24 cellular contexts compared by ENCODE assay signal in the genomic region with DNA sequence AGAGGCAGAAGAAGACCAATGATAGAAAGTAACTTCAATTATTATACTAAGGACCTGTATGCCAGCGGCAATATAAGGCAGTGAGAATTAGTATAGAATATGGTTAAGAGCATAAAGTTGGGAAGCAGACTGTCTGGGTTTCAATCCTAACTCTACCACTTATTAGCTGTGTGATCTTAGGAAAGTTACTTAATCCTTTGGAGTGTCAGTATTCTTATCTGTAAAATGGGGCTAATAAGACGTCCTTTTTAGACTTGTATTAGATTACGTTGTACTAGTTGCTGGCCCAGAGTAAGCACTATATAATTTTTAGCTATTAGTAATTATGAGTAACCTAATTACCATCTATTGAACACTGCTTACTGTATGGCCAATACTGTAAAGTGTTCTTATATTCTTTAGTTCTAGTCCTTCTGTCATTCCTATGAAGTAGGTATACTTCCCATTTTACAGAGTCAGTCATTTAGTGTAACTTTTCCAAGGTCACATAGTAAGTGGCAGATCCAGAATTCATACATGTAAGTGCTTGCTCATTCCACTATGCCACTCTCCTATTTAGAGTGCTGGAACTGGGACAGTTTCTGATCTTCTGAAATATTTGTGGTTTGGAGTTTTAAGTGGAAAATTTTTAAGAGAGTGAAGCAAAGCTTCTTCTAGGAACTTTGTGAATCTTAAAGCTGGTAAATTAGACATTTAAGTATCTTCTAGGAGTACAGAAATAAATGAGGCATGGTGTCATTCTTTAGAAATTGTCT. TPM values are rescaled to one million over a fixed set of nuclear protein-coding genes. Genes with fewer than 3 reads are reported as not detected.
DNase-seq lines count a peak whose midpoint lies in the region; ATAC-seq and TF ChIP-seq lines count a peak whose summit lies in the region.
"Had no signal": no experiment of that assay in that cellular context is flagged by ENCODE, and none has a peak within 500 bp of the region (broad histone marks: within the 10 kb centered on the region; RNA-seq: fewer than 3 reads in every experiment).

No MANE protein-coding gene starts in this region.

- peaks cover 22% of the 10 kb centered on the region for H3K36me3 Mint-ChIP-seq in HFFc6 (ENCODE audit: low read depth)
- H3K36me3 Mint-ChIP-seq in central memory CD8-positive, alpha-beta T cell (ENCODE audit: insufficient read depth) = peaks cover 47% of the 10 kb centered on the region

- H3K4ac ChIP-seq in mesenchymal stem cell (ENCODE audit: low read depth in 1 of 2, low read length in 2 of 2) = no peak overlapping the region

- no peak overlapping the region for H2AFZ ChIP-seq in mesenchymal stem cell (ENCODE audit: low read depth, low read length)

- ATAC-seq in central memory CD8-positive, alpha-beta T cell (replicated peaks; ENCODE audit: extremely low read depth, poor library complexity, severe bottlenecking) = no peak
- no peak for ATAC-seq in HG02840 (IDR thresholded peaks at IDR 0.05; ENCODE audit: low FRiP score, unreplicated experiment)
- ATAC-seq: activated naive CD4-positive, alpha-beta T cell treated with anti-CD3 and anti-CD28 coated beads, Interleukin-2, amount 50 U/mL, for 72 hours; gastroesophageal sphincter; naive thymus-derived CD4-positive, alpha-beta T cell; right cardiac atrium had no signal

- no peak overlapping the region for H2BK15ac ChIP-seq in mesenchymal stem cell (ENCODE audit: low read depth, poor library complexity, severe bottlenecking)

- 100% methylated on average over 2 of the region's 3 CpGs for WGBS in mesenchymal stem cell

- no peaks in the 10 kb centered on the region for H3K4me1 ChIP-seq in mesenchymal stem cell (ENCODE audit: control insufficient read depth, insufficient read depth, low read depth, low read length)
- H3K4me1 ChIP-seq: BLaER1, breast epithelium, gastroesophageal sphincter had no signal

- peaks cover 35 to 86% of the 10 kb centered on the region in 2 experiments for H3K36me3 ChIP-seq in mesenchymal stem cell (ENCODE audit: control insufficient read depth in 1 of 2, insufficient read depth in 2 of 2, low read depth in 1 of 2, low read length in 2 of 2)
- H3K36me3 ChIP-seq: breast epithelium had no signal

- H3K9me3 Mint-ChIP-seq in HFFc6 = no peaks in the 10 kb centered on the region
- no peaks in the 10 kb centered on the region for H3K9me3 Mint-ChIP-seq in central memory CD8-positive, alpha-beta T cell
- H3K9me3 Mint-ChIP-seq: activated CD4-positive, alpha-beta memory T cell treated with anti-CD3 and anti-CD28 coated beads, Interleukin-2, amount 10 ng/mL, durations not matched to agents 7 days and 5 days; activated naive CD4-positive, alpha-beta T cell treated with anti-CD3 and anti-CD28 coated beads, Interleukin-2, amount 50 U/mL, for 72 hours; memory B cell; naive thymus-derived CD4-positive, alpha-beta T cell had no signal

- DNase-seq in AG20443 (ENCODE audit: low spot score) (peak; percentile 60), HFFc6 (peak; percentile 30), mesenchymal stem cell (peak; percentile 37), midbrain (lab: John Stamatoyannopoulos, UW) (no peak), GM10248 (ENCODE audit: extremely low spot score) (no peak)
- DNase-seq in central memory CD8-positive, alpha-beta T cell (ENCODE audit: low spot score in 2 of 2) = no peak
- DNase-seq: activated CD4-positive, alpha-beta memory T cell treated with anti-CD3 and anti-CD28 coated beads, Interleukin-2, amount 10 ng/mL, durations not matched to agents 7 days and 5 days; activated T-cell treated with anti-CD3 and anti-CD28 coated beads, Interleukin-2, amount 50 U/mL, for 1 hour; EL; kidney glomerular epithelial cell; naive thymus-derived CD4-positive, alpha-beta T cell; NCI-H1105 treated with DMSO at 0.1 percent for 48 hours; NCI-H526; right cardiac atrium had no signal

- no peak overlapping the region for H3K14ac ChIP-seq in mesenchymal stem cell (ENCODE audit: low read length in 2 of 2)

- no peak overlapping the region for H3K4me3 ChIP-seq in mesenchymal stem cell (ENCODE audit: insufficient read depth in 1 of 2, low read depth in 1 of 2, low read length in 2 of 2)
- H3K4me3 ChIP-seq: BLaER1, breast epithelium, gastroesophageal sphincter had no signal

- H3K79me1 ChIP-seq in mesenchymal stem cell (replicated peaks; ENCODE audit: low read length, poor library complexity, severe bottlenecking) = peaks cover 26% of the 10 kb centered on the region

- H3K23ac ChIP-seq in mesenchymal stem cell (ENCODE audit: low read length in 2 of 2) = no peak overlapping the region

- no peak overlapping the region for H4K8ac ChIP-seq in mesenchymal stem cell (ENCODE audit: low read length)

- no peaks in the 10 kb centered on the region for H3K27me3 ChIP-seq in mesenchymal stem cell (ENCODE audit: control insufficient read depth in 1 of 2, insufficient read depth in 1 of 2, low read length in 2 of 2)
- H3K27me3 ChIP-seq: BLaER1, breast epithelium, gastroesophageal sphincter had no signal

- no peak overlapping the region for H3K9ac ChIP-seq in mesenchymal stem cell (ENCODE audit: low read length)
- H3K9ac ChIP-seq: BLaER1 had no signal

- H2BK120ac ChIP-seq in mesenchymal stem cell (ENCODE audit: low read depth, low read length) = no peak overlapping the region

- H3K27ac Mint-ChIP-seq in HFFc6 = peak overlapping the region; percentile 55
- H3K27ac Mint-ChIP-seq in central memory CD8-positive, alpha-beta T cell (ENCODE audit: low read depth) = peak overlapping the region; percentile 24
- H3K27ac Mint-ChIP-seq: activated CD4-positive, alpha-beta memory T cell treated with anti-CD3 and anti-CD28 coated beads, Interleukin-2, amount 10 ng/mL, durations not matched to agents 7 days and 5 days; activated naive CD4-positive, alpha-beta T cell treated with anti-CD3 and anti-CD28 coated beads, Interleukin-2, amount 50 U/mL, for 72 hours; memory B cell had no signal

- POLR2A ChIA-PET in GM10248 (lab: Yijun Ruan, JAX) = interaction anchor here (0.6 to 1.2 kb wide), 2 partner anchors 12 to 37 kb away, joined by 3 read pairs; partner anchors contain the start of gene TAF15

- H2AK5ac ChIP-seq in mesenchymal stem cell (ENCODE audit: low read length, severe bottlenecking) = no peak overlapping the region

- TF ChIP-seq CTCF in HFFc6 (IDR thresholded peaks at IDR 0.05) (no peak), GM10248 (IDR thresholded peaks at IDR 0.05; ENCODE audit: control extremely low read depth, extremely low read depth, low read depth, missing control alignments) (no peak)

- no peak overlapping the region for H3K18ac ChIP-seq in mesenchymal stem cell (ENCODE audit: low read depth in 1 of 2, low read length in 2 of 2)

- H2BK5ac ChIP-seq in mesenchymal stem cell (ENCODE audit: low read depth, low read length, poor library complexity, severe bottlenecking) = no peak overlapping the region

- CTCF ChIA-PET in GM10248 (lab: Yijun Ruan, JAX) = interaction anchor here (0.9 to 2.0 kb wide), 6 partner anchors 8 to 82 kb away, joined by 3 to 8 read pairs (median 4); no protein-coding TSS in a partner anchor

- H3K9me3 ChIP-seq in mesenchymal stem cell (ENCODE audit: control insufficient read depth, low read length) = no peaks in the 10 kb centered on the region
- H3K9me3 ChIP-seq: BLaER1, breast epithelium, gastroesophageal sphincter had no signal

- H4K91ac ChIP-seq in mesenchymal stem cell (ENCODE audit: low read length) = no peak overlapping the region

- H3K4me1 Mint-ChIP-seq in HFFc6 (ENCODE audit: low read depth) = peaks cover 16% of the 10 kb centered on the region
- H3K4me1 Mint-ChIP-seq in central memory CD8-positive, alpha-beta T cell = peaks cover 26% of the 10 kb centered on the region
- H3K4me1 Mint-ChIP-seq: memory B cell had no signal

- H3K4me3 Mint-ChIP-seq in HFFc6 = no peak overlapping the region
- no peak overlapping the region for H3K4me3 Mint-ChIP-seq in central memory CD8-positive, alpha-beta T cell
- H3K4me3 Mint-ChIP-seq: activated CD4-positive, alpha-beta memory T cell treated with anti-CD3 and anti-CD28 coated beads, Interleukin-2, amount 10 ng/mL, durations not matched to agents 7 days and 5 days; memory B cell; naive thymus-derived CD4-positive, alpha-beta T cell had no signal

- no peak overlapping the region for H3K4me2 ChIP-seq in mesenchymal stem cell (ENCODE audit: low read length, poor library complexity, severe bottlenecking)
- H3K4me2 ChIP-seq: BLaER1 had no signal

- peaks cover 2% of the 10 kb centered on the region; the same call in 1 of the 2 replicates for H3K27me3 Mint-ChIP-seq in HFFc6 (ENCODE audit: insufficient read depth)
- no peaks in the 10 kb centered on the region for H3K27me3 Mint-ChIP-seq in central memory CD8-positive, alpha-beta T cell
- H3K27me3 Mint-ChIP-seq: activated CD4-positive, alpha-beta memory T cell treated with anti-CD3 and anti-CD28 coated beads, Interleukin-2, amount 10 ng/mL, durations not matched to agents 7 days and 5 days; memory B cell; naive thymus-derived CD4-positive, alpha-beta T cell had no signal

- no peak overlapping the region for H3K27ac ChIP-seq in mesenchymal stem cell (ENCODE audit: low read length, poor library complexity, severe bottlenecking)
- H3K27ac ChIP-seq: BLaER1, breast epithelium, gastroesophageal sphincter had no signal

- no peak overlapping the region for H2BK12ac ChIP-seq in mesenchymal stem cell (ENCODE audit: low read length in 2 of 2)

RNA-seq across cellular contexts. Expression of gene HEATR9, which starts 22.5 kb away (rescaled TPM):
- not detected for total RNA-seq in HFFc6 (2021; fragmentation: NEBNext Ultra II Directional; extraction: Animal tissue kit (Norgen Biotek cat#: 25700))
- polyA plus RNA-seq in mesenchymal stem cell (2013, experiment 1 of 2) = not detected
- polyA plus RNA-seq in mesenchymal stem cell (2013, experiment 2 of 2) = not detected
- total RNA-seq: activated naive CD4-positive, alpha-beta T cell treated with anti-CD3 and anti-CD28 coated beads, Interleukin-2, amount 50 U/mL, for 72 hours; dermis microvascular lymphatic vessel endothelial cell; epithelial cell of proximal tubule; osteocyte; right cardiac atrium; RPMI7951 had no signal
- polyA plus RNA-seq: right cardiac atrium had no signal

RNA-seq across cellular contexts. Expression of gene CCL5, which starts 33.9 kb away (rescaled TPM):
- total RNA-seq in HFFc6 (2021; fragmentation: NEBNext Ultra II Directional; extraction: Animal tissue kit (Norgen Biotek cat#: 25700)) = under 1 TPM in 1 of 6 experiments, not detected in 5; 0.19 TPM
- 0.06 TPM for polyA plus RNA-seq in mesenchymal stem cell (2013, experiment 1 of 2)
- 0.07 TPM for polyA plus RNA-seq in mesenchymal stem cell (2013, experiment 2 of 2)
- total RNA-seq: epithelial cell of proximal tubule, osteocyte had no signal

RNA-seq across cellular contexts. Expression of gene TAF15, which starts 36.9 kb away (rescaled TPM):
- 100 to 1,000 TPM; 132 to 170 (median 146) TPM for total RNA-seq in HFFc6 (2021; fragmentation: NEBNext Ultra II Directional; extraction: Animal tissue kit (Norgen Biotek cat#: 25700))
- 77.4 TPM for polyA plus RNA-seq in mesenchymal stem cell (2013, experiment 1 of 2)
- 77.5 TPM for polyA plus RNA-seq in mesenchymal stem cell (2013, experiment 2 of 2)

RNA-seq across cellular contexts. Expression of gene MMP28, which starts 50.8 kb away (rescaled TPM):
- total RNA-seq in HFFc6 (2021; fragmentation: NEBNext Ultra II Directional; extraction: Animal tissue kit (Norgen Biotek cat#: 25700)) = not detected
- 4.8 TPM for polyA plus RNA-seq in mesenchymal stem cell (2013, experiment 1 of 2)
- 4.7 TPM for polyA plus RNA-seq in mesenchymal stem cell (2013, experiment 2 of 2)
- total RNA-seq: activated CD4-positive, alpha-beta memory T cell treated with anti-CD3 and anti-CD28 coated beads, Interleukin-2, amount 10 ng/mL, durations not matched to agents 7 days and 5 days; epithelial cell of proximal tubule; RPMI7951 had no signal

Comparison
In these comparisons a context has a peak if more than half of its experiments do, and no peak if none do; other contexts are left out.
1. DNase-seq: peak in AG20443 (single experiment), HFFc6 (single experiment) and mesenchymal stem cell (single experiment); none in central memory CD8-positive, alpha-beta T cell (0 of 2), midbrain (single experiment) and GM10248 (single experiment).